17 cellular contexts compared by ENCODE assay signal in genomic region chr4:1815096-1815996, GRCh38. TPM values are rescaled to one million over a fixed set of nuclear protein-coding genes. Genes with fewer than 3 reads are reported as not detected.
DNase-seq lines count a peak whose midpoint lies in the region; ATAC-seq, FAIRE-seq and TF ChIP-seq lines count a peak whose summit lies in the region.
"Had no signal": no experiment of that assay in that cellular context is flagged by ENCODE, and none has a peak within 500 bp of the region (broad histone marks: within the 10 kb centered on the region; RNA-seq: fewer than 3 reads in every experiment).

No MANE protein-coding gene starts in this region.

- peaks cover 79% of the 10 kb centered on the region; the same call in 2 of the 3 replicates for H3K36me3 ChIP-seq in K562 (ENCODE audit: control insufficient read depth, insufficient read depth, low read length)
- H3K36me3 ChIP-seq in osteoblast (ENCODE audit: insufficient read depth, low read length): peaks cover 60% of the 10 kb centered on the region
- H3K36me3 ChIP-seq in smooth muscle cell (ENCODE audit: low read depth): peaks cover 6% of the 10 kb centered on the region
- H3K36me3 ChIP-seq in mammary epithelial cell (ENCODE audit: insufficient read depth, low read length): peaks cover 22% of the 10 kb centered on the region

- intact Hi-C loops in K562 (cut with micrococcal nuclease) (no loop called here), mammary epithelial cell (cut with micrococcal nuclease) (no loop called here)

- H3K4me3 ChIP-seq in K562: no peak overlapping the region
- H3K4me3 ChIP-seq in osteoblast (ENCODE audit: insufficient read depth, low read length): no peak overlapping the region
- no peak overlapping the region for H3K4me3 ChIP-seq in smooth muscle cell
- no peak overlapping the region for H3K4me3 ChIP-seq in mammary epithelial cell (replicated peaks in 1 of 3; ENCODE audit: insufficient read depth in 1 of 3, low read depth in 2 of 3, low read length in 3 of 3)

- in situ Hi-C loops in K562 (cut with MboI) (loop anchor here (5.0 kb wide), 1 partner anchor 87 kb away; no protein-coding TSS in a partner anchor), mammary epithelial cell (cut with MboI; ENCODE audit: low sequenced_read_pairs in 2 of 2) (loop anchor here in 1 of 2 donors (10.0 kb wide), 1 partner anchor 71 kb away; no protein-coding TSS in a partner anchor)

- 93% methylated on average over 31 of the region's 34 CpGs for WGBS in K562 (ENCODE audit: insufficient coverage, low coverage, missing lambda C conversion rate)
- 97% methylated on average over 33 of the region's 34 CpGs for WGBS in smooth muscle cell (ENCODE audit: low lambda C conversion rate)
- 88% methylated on average over 30 of the region's 34 CpGs for WGBS in mammary epithelial cell (ENCODE audit: low coverage, missing lambda C conversion rate)

- CTCF ChIA-PET in K562 (lab: Yijun Ruan, JAX; ENCODE audit: low intra/inter-chr PET ratio) (no interaction called here), mammary epithelial cell (lab: Charles Lee; ENCODE audit: low non-redundant PET) (no interaction called here)

- H3K9ac ChIP-seq in K562 (ENCODE audit: insufficient read depth in 1 of 2, low read depth in 2 of 2, low read length in 2 of 2) (no peak overlapping the region), smooth muscle cell (ENCODE audit: low read depth) (no peak overlapping the region), mammary epithelial cell (ENCODE audit: insufficient read depth, low read length) (no peak overlapping the region)

- H2AFZ ChIP-seq in K562 (ENCODE audit: low read depth, low read length) (no peak overlapping the region), osteoblast (ENCODE audit: low read length) (no peak overlapping the region), smooth muscle cell (ENCODE audit: low read depth) (no peak overlapping the region), mammary epithelial cell (ENCODE audit: low read depth, low read length) (no peak overlapping the region)

- H3K9me1 ChIP-seq in K562 (ENCODE audit: control insufficient read depth, insufficient read depth, low read length): no peaks in the 10 kb centered on the region

- H3K79me2 ChIP-seq in K562 (ENCODE audit: control insufficient read depth, insufficient read depth, low read length) (no peaks in the 10 kb centered on the region), osteoblast (ENCODE audit: insufficient read depth, low read length) (no peaks in the 10 kb centered on the region), smooth muscle cell (ENCODE audit: low read depth) (no peaks in the 10 kb centered on the region), mammary epithelial cell (ENCODE audit: insufficient read depth, low read length) (no peaks in the 10 kb centered on the region)

- no peaks in the 10 kb centered on the region for H3F3A ChIP-seq in smooth muscle cell (ENCODE audit: low read depth)

- H3K9me3 ChIP-seq in K562 (replicated peaks; ENCODE audit: control insufficient read depth, insufficient read depth, low read depth, low read length) (no peaks in the 10 kb centered on the region), osteoblast (ENCODE audit: low read depth, low read length) (no peaks in the 10 kb centered on the region), smooth muscle cell (replicated peaks; ENCODE audit: low read depth) (no peaks in the 10 kb centered on the region), mammary epithelial cell (replicated peaks; ENCODE audit: insufficient read depth, low read length) (no peaks in the 10 kb centered on the region)

- no peaks in the 10 kb centered on the region for H3K27me3 ChIP-seq in K562 (ENCODE audit: control insufficient read depth in 2 of 2, insufficient read depth in 2 of 2, low read length in 2 of 2)
- no peaks in the 10 kb centered on the region for H3K27me3 ChIP-seq in osteoblast (ENCODE audit: insufficient read depth, low read length)
- no peaks in the 10 kb centered on the region for H3K27me3 ChIP-seq in smooth muscle cell (ENCODE audit: low read depth)
- no peaks in the 10 kb centered on the region for H3K27me3 ChIP-seq in mammary epithelial cell (ENCODE audit: insufficient read depth, low read length)

- no peak for TF ChIP-seq POLR2A in K562 (conservative IDR thresholded peaks at IDR 0.05)

- H3K4me3 Mint-ChIP-seq in stimulated activated naive CD8-positive, alpha-beta T cell treated with anti-CD3 and anti-CD28 coated beads, Interleukin-15, amount 100 ng/mL, for 72 hours: no peak overlapping the region
- H3K4me3 Mint-ChIP-seq: CD4-positive, alpha-beta T cell; HFFc6 had no signal

- H3K4me1 Mint-ChIP-seq in stimulated activated naive CD8-positive, alpha-beta T cell treated with anti-CD3 and anti-CD28 coated beads, Interleukin-15, amount 100 ng/mL, for 72 hours: no peaks in the 10 kb centered on the region

- no peak for DNase-seq in stimulated activated naive CD8-positive, alpha-beta T cell treated with anti-CD3 and anti-CD28 coated beads, Interleukin-15, amount 100 ng/mL, for 72 hours
- no peak for DNase-seq in stimulated activated naive CD8-positive, alpha-beta T cell treated with anti-CD3 and anti-CD28 coated beads, Interleukin-15, Interleukin-2, amounts not matched to agents 100 U/mL and 50 U/mL, for 24 hours
- DNase-seq in K562 (ENCODE audit: extremely low read depth in 1 of 4, low spot score in 3 of 4) (no peak), osteoblast (ENCODE audit: insufficient read length, low spot score, missing footprints) (peak; percentile 65), smooth muscle cell (lab: John Stamatoyannopoulos, UW; ENCODE audit: unreplicated experiment) (no peak), mammary epithelial cell (no peak)
- DNase-seq: 8988T; AML-193; C1 segment of cervical spinal cord; Calu3; CD4-positive, alpha-beta T cell; DMS 273 treated with DMSO at 0.1 percent for 48 hours; GOT3; HCEC 1CT; HFFc6; KBM-7 had no signal

- TF ChIP-seq RAD21 in K562 (CRISPR knock-in tag; conservative IDR thresholded peaks at IDR 0.05 in 1 of 2, IDR thresholded peaks at IDR 0.05 in 1 of 2): no peak

- no peak overlapping the region for H3K27ac ChIP-seq in K562 (ENCODE audit: extremely low read depth, low read depth, low read length)
- H3K27ac ChIP-seq in osteoblast (ENCODE audit: low read depth, low read length): no peak overlapping the region
- no peak overlapping the region for H3K27ac ChIP-seq in smooth muscle cell (ENCODE audit: low read depth)
- H3K27ac ChIP-seq in mammary epithelial cell (ENCODE audit: insufficient read depth, low read depth, low read length): no peak overlapping the region

- ATAC-seq in stimulated activated naive CD8-positive, alpha-beta T cell treated with anti-CD3 and anti-CD28 coated beads, Interleukin-15, amount 100 ng/mL, for 72 hours: peak; percentile 33
- ATAC-seq in stimulated activated naive CD8-positive, alpha-beta T cell treated with anti-CD3 and anti-CD28 coated beads, Interleukin-15, Interleukin-2, amounts not matched to agents 100 U/mL and 50 U/mL, for 24 hours: no peak
- no peak for ATAC-seq in K562
- no peak for ATAC-seq in GM18520 (IDR thresholded peaks at IDR 0.05; ENCODE audit: unreplicated experiment)

- POLR2A ChIA-PET in K562 (lab: Yijun Ruan, JAX): interaction anchor here (0.6 to 1.7 kb wide), 4 partner anchors 41 to 94 kb away, joined by 3 to 7 read pairs (median 3); partner anchors contain the start of genes TACC3 and TMEM129

- no peak overlapping the region for H3K27ac Mint-ChIP-seq in stimulated activated naive CD8-positive, alpha-beta T cell treated with anti-CD3 and anti-CD28 coated beads, Interleukin-15, amount 100 ng/mL, for 72 hours
- H3K27ac Mint-ChIP-seq: CD4-positive, alpha-beta T cell; HFFc6 had no signal

- no peaks in the 10 kb centered on the region for H3K27me3 Mint-ChIP-seq in stimulated activated naive CD8-positive, alpha-beta T cell treated with anti-CD3 and anti-CD28 coated beads, Interleukin-15, amount 100 ng/mL, for 72 hours
- H3K27me3 Mint-ChIP-seq: CD4-positive, alpha-beta T cell had no signal

- H4K20me1 ChIP-seq in K562 (replicated peaks; ENCODE audit: control insufficient read depth, insufficient read depth, low read length): no peaks in the 10 kb centered on the region; the same call in 1 of the 2 replicates
- peaks cover 1% of the 10 kb centered on the region for H4K20me1 ChIP-seq in osteoblast (ENCODE audit: insufficient read depth, low read length)
- no peaks in the 10 kb centered on the region for H4K20me1 ChIP-seq in smooth muscle cell (ENCODE audit: low read depth)
- H4K20me1 ChIP-seq in mammary epithelial cell (ENCODE audit: insufficient read depth, low read length): no peaks in the 10 kb centered on the region

- no TSS peak for BruUV-seq in K562 (replicated peaks; lab: Mats Ljungman, UMichigan)
- no TSS peak for BruUV-seq in mammary epithelial cell (replicated peaks; lab: Mats Ljungman, UMichigan)

- H3K4me1 ChIP-seq in K562 (replicated peaks in 1 of 2; ENCODE audit: control insufficient read depth in 2 of 2, insufficient read depth in 2 of 2, low read length in 2 of 2) (peaks cover 0 to 16% of the 10 kb centered on the region in 2 experiments; a peak in 2 of 5 replicates), osteoblast (ENCODE audit: insufficient read depth, low read length) (no peaks in the 10 kb centered on the region), smooth muscle cell (ENCODE audit: low read depth) (no peaks in the 10 kb centered on the region), mammary epithelial cell (ENCODE audit: insufficient read depth, low read length) (no peaks in the 10 kb centered on the region)

- dilution Hi-C loops in mammary epithelial cell (cut with HindIII; ENCODE audit: low sequenced_read_pairs): no loop called here

- no peak for FAIRE-seq in K562 (lab: Jason Lieb, UNC)

- no peak for TF ChIP-seq EP300 in K562 (IDR thresholded peaks at IDR 0.05; ENCODE audit: low read length)

- H3K4me2 ChIP-seq in K562 (ENCODE audit: insufficient read depth, low read length) (no peak overlapping the region), osteoblast (ENCODE audit: insufficient read depth, low read length) (no peak overlapping the region), smooth muscle cell (no peak overlapping the region), mammary epithelial cell (ENCODE audit: insufficient read depth, low read depth, low read length) (no peak overlapping the region)

- H3K9me3 Mint-ChIP-seq in stimulated activated naive CD8-positive, alpha-beta T cell treated with anti-CD3 and anti-CD28 coated beads, Interleukin-15, amount 100 ng/mL, for 72 hours: no peaks in the 10 kb centered on the region
- H3K9me3 Mint-ChIP-seq: CD4-positive, alpha-beta T cell; HFFc6 had no signal

- peak in 1 of 3 experiments; percentile 56; a peak in 3 of 6 replicates for TF ChIP-seq CTCF in K562 (IDR thresholded peaks at IDR 0.05 in 2 of 3, conservative IDR thresholded peaks at IDR 0.05 in 1 of 3; ENCODE audit: insufficient read depth in 2 of 3, low read depth in 1 of 3, low read length in 3 of 3)
- TF ChIP-seq CTCF in osteoblast (IDR thresholded peaks at IDR 0.05; ENCODE audit: extremely low read depth, low read depth, low read length): no peak
- TF ChIP-seq CTCF in smooth muscle cell (IDR thresholded peaks at IDR 0.05; ENCODE audit: borderline replicate concordance, insufficient read depth, poor library complexity, severe bottlenecking): no peak
- no peak for TF ChIP-seq CTCF in mammary epithelial cell (conservative IDR thresholded peaks at IDR 0.05 in 1 of 2, IDR thresholded peaks at IDR 0.05 in 1 of 2; ENCODE audit: extremely low read depth in 1 of 2, insufficient read depth in 1 of 2, low read depth in 1 of 2, low read length in 2 of 2)

RNA-seq across cellular contexts. Expression of gene FGFR3, which starts 22.3 kb away (rescaled TPM):
- 54.4 and 166 TPM in 2 replicates for total RNA-seq in K562 (2011; cell fraction: chromatin; rRNA removed; ENCODE audit: low replicate concordance)
- total RNA-seq in K562 (2011; cell fraction: nucleolus; rRNA removed): 200 and 208 TPM in 2 replicates
- 76.8 and 80.7 TPM in 2 replicates for total RNA-seq in K562 (2011; cell fraction: nucleoplasm; rRNA removed)
- 39.9 and 43.8 TPM in 2 replicates for total RNA-seq in K562 (2014; rRNA removed)
- 6.3 and 6.5 TPM in 2 replicates for total RNA-seq in K562 (2014; rRNA removed; fragmentation: Illumina TruSeq; extraction: Trizol)
- total RNA-seq in K562 (2015; rRNA removed; fragmentation: Illumina TruSeq; extraction: Trizol): 12.7 and 14.1 TPM in 2 replicates
- total RNA-seq in K562 (2021): 47.8 and 60.4 TPM in 2 replicates
- polyA plus RNA-seq in K562 (2011; rRNA removed): 20.4 and 21.7 TPM in 2 replicates
- polyA plus RNA-seq in K562 (2011; cell fraction: cytosol; rRNA removed): 18.7 and 54.2 TPM in 2 replicates
- polyA plus RNA-seq in K562 (2011; cell fraction: nucleus; rRNA removed): 176 and 334 TPM in 2 replicates
- 15.0 and 22.4 TPM in 2 replicates for polyA plus RNA-seq in K562 (2012)
- 8.4 and 22.9 TPM in 2 replicates for polyA plus RNA-seq in K562 (2014; fragmentation: Illumina TruSeq; extraction: Trizol)
- polyA plus RNA-seq in K562 (2014; fragmentation: Nextera tagmentation; extraction: Ambion mirVana): 1 to 10 TPM; 1.2 to 1.7 TPM
- polyA plus RNA-seq in K562 (2014; rRNA removed): 48.9 and 51.5 TPM in 2 replicates
- polyA minus RNA-seq in K562 (2011; rRNA and poly(A)+ RNA removed): 3.9 and 9.3 TPM in 2 replicates
- polyA minus RNA-seq in K562 (2011; cell fraction: cytosol; rRNA and poly(A)+ RNA removed): 30.2 and 37.6 TPM in 2 replicates
- 59.1 and 74.0 TPM in 2 replicates for polyA minus RNA-seq in K562 (2011; cell fraction: nucleus; rRNA and poly(A)+ RNA removed)
- total RNA-seq in osteoblast: 0.29 and 0.36 TPM in 2 replicates
- total RNA-seq in smooth muscle cell: 6.4 and 6.6 TPM in 2 replicates
- polyA plus RNA-seq in smooth muscle cell: 13.6 and 15.1 TPM in 2 replicates
- 1 to 10 TPM in 1 of 2 donors, under 1 TPM in 1; 0.67 to 6.2 TPM for total RNA-seq in mammary epithelial cell
- polyA plus RNA-seq in mammary epithelial cell: 3.8 TPM
- 2.1 TPM for polyA minus RNA-seq in mammary epithelial cell

RNA-seq across cellular contexts. Expression of gene LETM1, which starts 40.6 kb away (rescaled TPM):
- total RNA-seq in K562 (2011; cell fraction: chromatin; rRNA removed; ENCODE audit: low replicate concordance): 127 and 320 TPM in 2 replicates
- 226 and 230 TPM in 2 replicates for total RNA-seq in K562 (2011; cell fraction: nucleolus; rRNA removed)
- total RNA-seq in K562 (2011; cell fraction: nucleoplasm; rRNA removed): 127 and 144 TPM in 2 replicates
- total RNA-seq in K562 (2014; rRNA removed) (99.1 and 118 TPM in 2 replicates), K562 (2014; rRNA removed; fragmentation: Illumina TruSeq; extraction: Trizol) (26.9 and 33.1 TPM in 2 replicates), K562 (2015; rRNA removed; fragmentation: Illumina TruSeq; extraction: Trizol) (48.3 and 49.6 TPM in 2 replicates), K562 (2021) (105 and 109 TPM in 2 replicates), osteoblast (68.4 and 75.3 TPM in 2 replicates), smooth muscle cell (17.1 and 17.4 TPM in 2 replicates), mammary epithelial cell (10 to 100 TPM; 71.2 to 79.6 TPM)
- polyA plus RNA-seq in K562 (2011; rRNA removed) (28.3 and 38.6 TPM in 2 replicates), K562 (2014; fragmentation: Illumina TruSeq; extraction: Trizol) (35.0 and 44.2 TPM in 2 replicates), K562 (2014; fragmentation: Nextera tagmentation; extraction: Ambion mirVana) (1 to 10 TPM; 3.9 to 5.6 TPM), K562 (2014; rRNA removed) (67.7 and 72.0 TPM in 2 replicates), smooth muscle cell (15.3 and 16.2 TPM in 2 replicates), mammary epithelial cell (31.8 TPM)
- 25.3 and 48.8 TPM in 2 replicates for polyA plus RNA-seq in K562 (2011; cell fraction: cytosol; rRNA removed)
- 122 and 226 TPM in 2 replicates for polyA plus RNA-seq in K562 (2011; cell fraction: nucleus; rRNA removed)
- polyA plus RNA-seq in K562 (2012): 34.0 and 53.2 TPM in 2 replicates
- polyA minus RNA-seq in K562 (2011; rRNA and poly(A)+ RNA removed): 43.8 and 47.1 TPM in 2 replicates
- 67.2 and 76.8 TPM in 2 replicates for polyA minus RNA-seq in K562 (2011; cell fraction: cytosol; rRNA and poly(A)+ RNA removed)
- 76.1 and 82.1 TPM in 2 replicates for polyA minus RNA-seq in K562 (2011; cell fraction: nucleus; rRNA and poly(A)+ RNA removed)
- polyA minus RNA-seq in mammary epithelial cell: 71.2 TPM

RNA-seq across cellular contexts. Expression of gene NSD2, which starts 55.8 kb away (rescaled TPM):
- total RNA-seq in K562 (2011; cell fraction: chromatin; rRNA removed; ENCODE audit: low replicate concordance): 289 and 389 TPM in 2 replicates
- 139 and 156 TPM in 2 replicates for total RNA-seq in K562 (2011; cell fraction: nucleolus; rRNA removed)
- 199 and 236 TPM in 2 replicates for total RNA-seq in K562 (2011; cell fraction: nucleoplasm; rRNA removed)
- total RNA-seq in K562 (2014; rRNA removed) (51.8 and 60.7 TPM in 2 replicates), K562 (2014; rRNA removed; fragmentation: Illumina TruSeq; extraction: Trizol) (76.3 and 81.4 TPM in 2 replicates), K562 (2015; rRNA removed; fragmentation: Illumina TruSeq; extraction: Trizol) (55.7 and 58.8 TPM in 2 replicates), K562 (2021) (112 and 126 TPM in 2 replicates), osteoblast (53.0 and 58.6 TPM in 2 replicates), smooth muscle cell (15.0 and 15.9 TPM in 2 replicates), mammary epithelial cell (10 to 100 TPM; 23.2 to 68.8 TPM)
- polyA plus RNA-seq in K562 (2011; rRNA removed) (48.5 and 59.2 TPM in 2 replicates), K562 (2014; fragmentation: Illumina TruSeq; extraction: Trizol) (62.7 and 74.1 TPM in 2 replicates), K562 (2014; fragmentation: Nextera tagmentation; extraction: Ambion mirVana) (1 to 10 TPM; 6.4 to 9.7 TPM), K562 (2014; rRNA removed) (53.5 and 58.5 TPM in 2 replicates), smooth muscle cell (13.0 and 19.9 TPM in 2 replicates), mammary epithelial cell (26.2 TPM)
- 29.9 and 35.2 TPM in 2 replicates for polyA plus RNA-seq in K562 (2011; cell fraction: cytosol; rRNA removed)
- 134 and 155 TPM in 2 replicates for polyA plus RNA-seq in K562 (2011; cell fraction: nucleus; rRNA removed)
- polyA plus RNA-seq in K562 (2012): 52.3 and 53.7 TPM in 2 replicates
- polyA minus RNA-seq in K562 (2011; rRNA and poly(A)+ RNA removed): 106 and 124 TPM in 2 replicates
- 58.0 and 70.8 TPM in 2 replicates for polyA minus RNA-seq in K562 (2011; cell fraction: cytosol; rRNA and poly(A)+ RNA removed)
- polyA minus RNA-seq in K562 (2011; cell fraction: nucleus; rRNA and poly(A)+ RNA removed): 57.1 and 96.7 TPM in 2 replicates
- polyA minus RNA-seq in mammary epithelial cell: 134 TPM
